ENCODE assay signal across 14 cellular contexts in genomic region chr18:79901665-79902064, GRCh38.
"Had no signal": no experiment of that assay in that cellular context is flagged by ENCODE, and none has a peak within 500 bp of the region (broad histone marks: within the 10 kb centered on the region; RNA-seq: fewer than 3 reads in every experiment).

No MANE protein-coding gene starts in this region.

- H3K27me3 ChIP-seq: ascending aorta, cardiac muscle cell, gastrocnemius medialis, ovary, tibial artery had no signal

- H3K4me3 Mint-ChIP-seq: activated naive CD8-positive, alpha-beta T cell treated with anti-CD3 and anti-CD28 coated beads, Interleukin-2, amount 50 U/mL, for 24 hours; activated T-cell treated with anti-CD3 and anti-CD28 coated beads, Interleukin-2, amount 50 U/mL, for 72 hours; natural killer cell had no signal

- ATAC-seq: activated naive CD8-positive, alpha-beta T cell treated with anti-CD3 and anti-CD28 coated beads, Interleukin-2, amount 50 U/mL, for 24 hours; activated T-cell treated with anti-CD3 and anti-CD28 coated beads, Interleukin-2, amount 50 U/mL, for 72 hours; gastrocnemius medialis; natural killer cell had no signal

- H3K4me1 ChIP-seq: ascending aorta, gastrocnemius medialis, lower lobe of right lung, tibial artery had no signal

- H3K4me3 ChIP-seq: ascending aorta, cardiac muscle cell, gastrocnemius medialis, lower lobe of right lung, ovary, tibial artery had no signal

- H3K9me3 ChIP-seq: gastrocnemius medialis, ovary had no signal

- DNase-seq: activated CD4-positive, alpha-beta T cell treated with anti-CD3 and anti-CD28 coated beads, Interleukin-2, amount 50 U/mL, for 1 hour; activated naive CD8-positive, alpha-beta T cell treated with anti-CD3 and anti-CD28 coated beads, Interleukin-2, amount 50 U/mL, for 24 hours; activated T-cell treated with anti-CD3 and anti-CD28 coated beads, Interleukin-2, amount 50 U/mL, for 72 hours; cortex of kidney; effector CD8-positive, alpha-beta T cell; kidney glomerular epithelial cell; lower lobe of right lung; natural killer cell had no signal

- H3K27ac Mint-ChIP-seq: activated naive CD8-positive, alpha-beta T cell treated with anti-CD3 and anti-CD28 coated beads, Interleukin-2, amount 50 U/mL, for 24 hours; activated T-cell treated with anti-CD3 and anti-CD28 coated beads, Interleukin-2, amount 50 U/mL, for 72 hours had no signal

- H3K36me3 ChIP-seq: ovary had no signal

- H3K27ac ChIP-seq: ascending aorta, cardiac muscle cell, epithelial cell of prostate, gastrocnemius medialis, lower lobe of right lung, ovary, tibial artery had no signal
